ENCODE assay signal across 19 cellular contexts in genomic region chr6:123462141-123462540, GRCh38.
A peak's percentile ranks its signal among the peaks of the same experiment; 100 is the strongest.
DNase-seq lines count a peak whose midpoint lies in the region; ATAC-seq lines count a peak whose summit lies in the region.
"Had no signal": no experiment of that assay in that cellular context is flagged by ENCODE, and none has a peak within 500 bp of the region (broad histone marks: within the 10 kb centered on the region; RNA-seq: fewer than 3 reads in every experiment).

No MANE protein-coding gene starts in this region.

- peak; percentile 74 for ATAC-seq in sciatic nerve
- ATAC-seq in HG03521 (IDR thresholded peaks at IDR 0.05; ENCODE audit: unreplicated experiment) = no peak
- ATAC-seq in HG02588 (IDR thresholded peaks at IDR 0.05; ENCODE audit: unreplicated experiment) = no peak
- ATAC-seq: HCT116, HepG2 had no signal

- DNase-seq in RPMI7951 (ENCODE audit: low read depth) = peak; percentile 4
- DNase-seq in foreskin melanocyte = peak; percentile 96
- DNase-seq in sciatic nerve (ENCODE audit: low spot score) = no peak
- no peak for DNase-seq in EL
- no peak for DNase-seq in activated effector memory CD4-positive, alpha-beta T cell treated with Interleukin-2 at 50 U/mL for 16 hours
- DNase-seq: ACHN; BE2C; C1 segment of cervical spinal cord; Caco-2; CD4-positive, CD25-positive, alpha-beta regulatory T cell; CD8-positive, alpha-beta memory T cell; GDM1; GOT3; H7; HFFc6 had no signal

- intact Hi-C loops in sciatic nerve (cut with DNase I) = no loop called here

Comparison
In these comparisons a context has a peak if more than half of its experiments do, and no peak if none do; other contexts are left out.
1. DNase-seq: peak in RPMI7951 (single experiment) and foreskin melanocyte (single experiment); none in sciatic nerve (single experiment), EL (single experiment) and activated effector memory CD4-positive, alpha-beta T cell treated with Interleukin-2 at 50 U/mL for 16 hours (single experiment).